2 cellular contexts compared by ENCODE assay signal in genomic region chr11:100752371-100753073, GRCh38.
TF ChIP-seq lines count a peak whose summit lies in the region.

No MANE protein-coding gene starts in this region.

TF ChIP-seq in HCT116, 20 proteins besides CTCF, POLR2A, EP300 and RAD21 (continued from another document):
- TF ChIP-seq REST (IDR thresholded peaks at IDR 0.05; ENCODE audit: low read depth) (no peak), ZFX (IDR thresholded peaks at IDR 0.05) (no peak), YY1 (IDR thresholded peaks at IDR 0.05; ENCODE audit: extremely low read depth, insufficient replicate concordance, low read depth, low read length) (no peak), EGR1 (IDR thresholded peaks at IDR 0.05; ENCODE audit: low read depth) (no peak)

TF ChIP-seq in WTC11, 78 proteins besides CTCF, POLR2A, EP300 and RAD21 (continued from another document):
- TF ChIP-seq ZNF512 (CRISPR knock-in tag; IDR thresholded peaks at IDR 0.05; ENCODE audit: borderline replicate concordance): no peak
- TF ChIP-seq IRF2 (CRISPR knock-in tag; IDR thresholded peaks at IDR 0.05; ENCODE audit: borderline replicate concordance, low read depth): no peak
- TF ChIP-seq GRHL2 (CRISPR knock-in tag; IDR thresholded peaks at IDR 0.05; ENCODE audit: insufficient replicate concordance, severe bottlenecking): no peak
- no peak for TF ChIP-seq FOXP1 (CRISPR knock-in tag; IDR thresholded peaks at IDR 0.05; ENCODE audit: borderline replicate concordance)
- TF ChIP-seq FOXK1 (CRISPR knock-in tag; IDR thresholded peaks at IDR 0.05): no peak
